6 cellular contexts compared by ENCODE assay signal in genomic region chr7:9210114-9210513, GRCh38.
"Had no signal": no experiment of that assay in that cellular context is flagged by ENCODE, and none has a peak within 500 bp of the region (broad histone marks: within the 10 kb centered on the region; RNA-seq: fewer than 3 reads in every experiment).

No MANE protein-coding gene starts in this region.

- DNase-seq: IMR-90, KBM-7, KG1 had no signal

- FAIRE-seq: HepG2, HTR-8/SVneo had no signal

- H3K27ac ChIP-seq: HL-60 had no signal

- ATAC-seq: HepG2 had no signal
